In the genomic region with DNA sequence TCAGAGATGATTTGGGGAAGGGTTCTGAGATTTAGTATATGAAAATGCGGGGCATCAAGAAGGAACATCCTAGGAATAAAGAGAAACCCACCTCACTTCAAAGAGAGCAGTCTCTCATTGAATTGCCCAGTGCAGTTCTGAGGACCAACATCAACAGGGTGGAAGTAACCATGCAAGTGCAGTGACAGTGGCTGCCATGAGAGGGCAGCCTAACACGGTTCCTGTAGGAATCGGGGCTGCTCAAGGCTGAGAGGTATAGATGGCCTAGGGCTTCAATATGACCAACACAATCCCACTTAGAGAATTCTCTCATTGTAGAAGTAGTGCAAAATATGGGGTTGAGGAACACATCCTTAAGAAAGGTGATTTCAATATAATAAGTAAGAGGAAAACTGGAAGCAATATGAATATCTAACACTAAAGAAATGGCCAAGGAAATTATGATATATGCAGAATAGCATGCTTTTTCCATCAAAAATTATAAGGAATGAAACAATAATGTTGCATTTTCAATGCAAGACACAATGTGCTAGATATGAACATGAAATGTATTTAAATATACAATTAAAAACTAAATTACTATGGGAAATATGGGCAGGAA, we compare ENCODE assay signal across 8 cellular contexts. TPM values are rescaled to one million over a fixed set of nuclear protein-coding genes. Genes with fewer than 3 reads are reported as not detected.
DNase-seq lines count a peak whose midpoint lies in the region; ATAC-seq and TF ChIP-seq lines count a peak whose summit lies in the region.

No MANE protein-coding gene starts in this region.

- no peaks in the 10 kb centered on the region for H3K36me3 ChIP-seq in CD4-positive, CD25-positive, alpha-beta regulatory T cell (ENCODE audit: control insufficient read depth, insufficient read depth, low read length)
- no peaks in the 10 kb centered on the region for H3K36me3 ChIP-seq in thyroid gland

- H3K4me1 Mint-ChIP-seq in CD4-positive, CD25-positive, alpha-beta regulatory T cell = peaks cover 0 to under 1% (median 0%) of the 10 kb centered on the region in 4 donors
- no peaks in the 10 kb centered on the region for H3K4me1 Mint-ChIP-seq in nephron

- peak; percentile 1 to 47 (median 34) for DNase-seq in CD4-positive, CD25-positive, alpha-beta regulatory T cell
- DNase-seq in NCI-H82 treated with DMSO at 0.1 percent for 48 hours (lab: John Stamatoyannopoulos, UW; ENCODE audit: unreplicated experiment) (peak; percentile 13), fibroblast of gingiva (ENCODE audit: low read depth) (peak; percentile 38), thyroid gland (peak; percentile 68 to 76)
- peak; percentile 76 for DNase-seq in activated CD8-positive, alpha-beta memory T cell treated with anti-CD3 and anti-CD28 coated beads, Interleukin-2, amount 50 U/mL, for 48 hours

- H3K27ac Mint-ChIP-seq in CD4-positive, CD25-positive, alpha-beta regulatory T cell = no peak overlapping the region
- H3K27ac Mint-ChIP-seq in nephron = no peak overlapping the region

- TF ChIP-seq CTCF in nephron (IDR thresholded peaks at IDR 0.05; ENCODE audit: unreplicated experiment in 3 of 3) = peak; percentile 90 to 95 (median 93)
- peak; percentile 66 to 94 (median 78) for TF ChIP-seq CTCF in thyroid gland (IDR thresholded peaks at IDR 0.05)

- H3K27me3 ChIP-seq in CD4-positive, CD25-positive, alpha-beta regulatory T cell (ENCODE audit: control insufficient read depth, insufficient read depth, low read length) = no peaks in the 10 kb centered on the region
- H3K27me3 ChIP-seq in thyroid gland = no peaks in the 10 kb centered on the region

- H3K36me3 Mint-ChIP-seq in CD4-positive, CD25-positive, alpha-beta regulatory T cell = no peaks in the 10 kb centered on the region
- no peaks in the 10 kb centered on the region for H3K36me3 Mint-ChIP-seq in nephron (ENCODE audit: low read depth)

- no peaks in the 10 kb centered on the region for H3K4me1 ChIP-seq in CD4-positive, CD25-positive, alpha-beta regulatory T cell (ENCODE audit: control insufficient read depth, insufficient read depth, low read length, poor library complexity, severe bottlenecking)
- H3K4me1 ChIP-seq in thyroid gland = no peaks in the 10 kb centered on the region

- ATAC-seq in CD4-positive, CD25-positive, alpha-beta regulatory T cell (ENCODE audit: low read depth in 2 of 2) = peak; percentile 50 to 52
- ATAC-seq in GM18909 (IDR thresholded peaks at IDR 0.05; ENCODE audit: poor library complexity, unreplicated experiment) (peak; percentile 98), HG03135 (IDR thresholded peaks at IDR 0.05; ENCODE audit: unreplicated experiment) (peak; percentile 85)

- WGBS in thyroid gland, 2 donors = 1% methylated on average over 3 of the region's 3 CpGs

- H3K27me3 Mint-ChIP-seq in CD4-positive, CD25-positive, alpha-beta regulatory T cell = peaks cover 7% of the 10 kb centered on the region
- peaks cover 50% of the 10 kb centered on the region for H3K27me3 Mint-ChIP-seq in nephron (ENCODE audit: low read depth)

- H3K4me3 Mint-ChIP-seq in CD4-positive, CD25-positive, alpha-beta regulatory T cell = no peak overlapping the region
- H3K4me3 Mint-ChIP-seq in nephron = no peak overlapping the region

- peaks cover 0 to 4% (median 0%) of the 10 kb centered on the region in 7 donors for H3K9me3 Mint-ChIP-seq in CD4-positive, CD25-positive, alpha-beta regulatory T cell
- H3K9me3 Mint-ChIP-seq in nephron = no peaks in the 10 kb centered on the region

- H3K27ac ChIP-seq in CD4-positive, CD25-positive, alpha-beta regulatory T cell (ENCODE audit: insufficient read depth, low read length, poor library complexity, severe bottlenecking) = no peak overlapping the region
- no peak overlapping the region for H3K27ac ChIP-seq in thyroid gland

- no peak for TF ChIP-seq POLR2A in thyroid gland (IDR thresholded peaks at IDR 0.05)

- intact Hi-C loops in thyroid gland (cut with DNase I) = no loop called here

- no peaks in the 10 kb centered on the region for H3K9me3 ChIP-seq in CD4-positive, CD25-positive, alpha-beta regulatory T cell (ENCODE audit: control insufficient read depth in 2 of 2, low read length in 2 of 2)
- no peaks in the 10 kb centered on the region for H3K9me3 ChIP-seq in thyroid gland

- H3K4me3 ChIP-seq in CD4-positive, CD25-positive, alpha-beta regulatory T cell (ENCODE audit: low read depth, low read length) = no peak overlapping the region
- no peak overlapping the region for H3K4me3 ChIP-seq in thyroid gland (replicated peaks in 1 of 3)

RNA-seq across cellular contexts. Expression of gene ARRDC4, which starts 51.1 kb away (rescaled TPM):
- 0.37 TPM for total RNA-seq in CD4-positive, CD25-positive, alpha-beta regulatory T cell
- under 1 TPM in 3 of 4 donors, not detected in 1; 0.28 to 0.59 (median 0.34) TPM for polyA plus RNA-seq in CD4-positive, CD25-positive, alpha-beta regulatory T cell
- total RNA-seq in thyroid gland = 10 to 100 TPM; 32.1 to 81.7 (median 45.1) TPM

Comparison
In these comparisons a context has a peak if more than half of its experiments do, and no peak if none do; other contexts are left out.
1. DNase-seq: peak in every context shown above with its lines; median percentile 76 in activated CD8-positive, alpha-beta memory T cell treated with anti-CD3 and anti-CD28 coated beads, Interleukin-2, amount 50 U/mL, for 48 hours; 72 in thyroid gland; 38 in fibroblast of gingiva; 34 in CD4-positive, CD25-positive, alpha-beta regulatory T cell; 13 in NCI-H82 treated with DMSO at 0.1 percent for 48 hours.
2. RNA of gene ARRDC4, which starts 51.1 kb away (total RNA-seq): 32.1 to 81.7 TPM in thyroid gland; 0.37 TPM in CD4-positive, CD25-positive, alpha-beta regulatory T cell (single experiment); every median in the first group is over 10 times any median in the second.
3. Peak in every context shown above with its lines, with median percentiles within 50 percentile points of each other: ATAC-seq.